ENCODE assay signal across 1 cellular context in the genomic region with DNA sequence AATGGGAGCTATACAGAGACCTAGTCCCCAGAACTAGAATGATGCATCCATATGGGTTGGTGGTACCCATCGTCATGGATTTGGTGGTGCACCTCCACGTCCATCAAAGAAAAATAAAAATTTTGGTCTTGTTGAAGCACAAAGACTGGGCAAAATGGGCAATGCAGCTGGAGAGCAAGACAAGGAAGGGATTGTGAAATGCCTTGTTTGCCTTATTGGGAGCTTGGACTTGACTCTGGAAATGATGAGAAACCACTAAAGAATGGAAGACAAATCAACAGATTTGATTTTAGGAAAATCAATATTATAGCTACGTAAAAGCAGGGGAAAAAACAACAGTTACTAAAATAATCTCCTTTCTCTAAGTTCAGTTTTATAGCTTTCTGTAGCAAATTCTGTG.
TF ChIP-seq lines count a peak whose summit lies in the region.

No MANE protein-coding gene starts in this region.

TF ChIP-seq in SK-N-SH, 30 proteins besides CTCF, POLR2A, EP300 and RAD21:
- TF ChIP-seq USF1 (IDR thresholded peaks at IDR 0.05; ENCODE audit: borderline replicate concordance, low read depth), result no peak
- TF ChIP-seq TAF1 (IDR thresholded peaks at IDR 0.05; ENCODE audit: borderline replicate concordance, low read depth, low read length), result no peak
- no peak for TF ChIP-seq FOXJ3 (CRISPR knock-in tag; IDR thresholded peaks at IDR 0.05)
- no peak for TF ChIP-seq GATA2 (CRISPR knock-in tag; IDR thresholded peaks at IDR 0.05)
- TF ChIP-seq RFX5 (IDR thresholded peaks at IDR 0.05; ENCODE audit: low read length), result no peak
TF ChIP-seq in SK-N-SH: peak in this region for 0.
